ENCODE assay signal across 8 cellular contexts in genomic region chr11:122101625-122102291, GRCh38.
A peak's percentile ranks its signal among the peaks of the same experiment; 100 is the strongest.
DNase-seq lines count a peak whose midpoint lies in the region; ATAC-seq and TF ChIP-seq lines count a peak whose summit lies in the region.
"Had no signal": no experiment of that assay in that cellular context is flagged by ENCODE, and none has a peak within 500 bp of the region (broad histone marks: within the 10 kb centered on the region; RNA-seq: fewer than 3 reads in every experiment).

No MANE protein-coding gene starts in this region.

- DNase-seq in NCI-H1105 (lab: John Stamatoyannopoulos, UW) (peak; percentile 69), astrocyte of the spinal cord (ENCODE audit: low read depth, low spot score) (peak; percentile 89), iPS DF 19.7 (ENCODE audit: low read depth, low spot score) (peak; percentile 50), retina (peak; percentile 94), NCI-H526 treated with DMSO at 0.1 percent for 48 hours (lab: John Stamatoyannopoulos, UW) (no peak)
- no peak for DNase-seq in stimulated activated naive CD8-positive, alpha-beta T cell treated with anti-CD3 and anti-CD28 coated beads, Interleukin-15, Interleukin-2, amounts not matched to agents 100 U/mL and 50 U/mL, for 24 hours

- no peak for ATAC-seq in HG02763 (IDR thresholded peaks at IDR 0.05; ENCODE audit: unreplicated experiment)
- ATAC-seq in stimulated activated naive CD8-positive, alpha-beta T cell treated with anti-CD3 and anti-CD28 coated beads, Interleukin-15, Interleukin-2, amounts not matched to agents 100 U/mL and 50 U/mL, for 24 hours = no peak

- in situ Hi-C loops in astrocyte of the spinal cord (cut with HindIII; ENCODE audit: low sequenced_read_pairs) = no loop called here

- H3K4me3 ChIP-seq in astrocyte of the spinal cord (ENCODE audit: low read depth, low read length) = peak overlapping the region; percentile 85
- H3K4me3 ChIP-seq: SK-N-MC had no signal

- peak; percentile 60 for TF ChIP-seq CTCF in astrocyte of the spinal cord (IDR thresholded peaks at IDR 0.05; ENCODE audit: low read depth, low read length)

Comparison
In these comparisons a context has a peak if more than half of its experiments do, and no peak if none do; other contexts are left out.
1. DNase-seq: peak in NCI-H1105 (single experiment), astrocyte of the spinal cord (single experiment), iPS DF 19.7 (single experiment) and retina (single experiment); none in NCI-H526 treated with DMSO at 0.1 percent for 48 hours (single experiment) and stimulated activated naive CD8-positive, alpha-beta T cell treated with anti-CD3 and anti-CD28 coated beads, Interleukin-15, Interleukin-2, amounts not matched to agents 100 U/mL and 50 U/mL, for 24 hours (single experiment).